In the genomic region with DNA sequence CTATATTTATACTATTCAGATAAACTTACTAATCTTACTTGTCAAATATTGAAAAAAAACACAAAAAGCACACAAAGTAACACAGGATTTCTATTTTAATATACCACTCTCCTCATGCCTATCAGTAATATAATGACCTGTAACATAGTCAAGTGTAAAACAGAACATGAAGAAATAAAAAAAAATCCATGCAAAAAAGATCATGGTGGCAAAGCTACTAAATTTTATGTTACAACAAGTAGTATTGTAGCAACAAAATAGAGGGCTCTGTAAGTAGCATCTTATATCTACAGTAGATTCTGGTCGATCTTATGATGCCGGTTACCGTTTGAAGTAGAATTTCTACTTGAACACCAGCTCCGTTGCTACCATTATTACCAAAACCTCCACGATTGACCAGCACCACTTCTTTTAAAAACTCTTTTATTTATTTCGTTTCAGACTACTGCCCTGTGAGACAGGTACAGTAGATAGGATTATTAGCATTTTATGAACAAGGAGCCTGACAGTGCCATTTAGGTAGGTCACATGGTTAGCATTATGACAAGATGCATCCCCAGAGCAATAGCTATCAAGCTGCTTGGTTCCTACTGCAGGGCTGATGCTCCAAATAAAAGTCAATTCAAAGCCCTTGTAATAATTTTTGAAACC, we compare ENCODE assay signal across 11 cellular contexts. TPM values are rescaled to one million over a fixed set of nuclear protein-coding genes. Genes with fewer than 3 reads are reported as not detected.
DNase-seq lines count a peak whose midpoint lies in the region; ATAC-seq and TF ChIP-seq lines count a peak whose summit lies in the region.
"Had no signal": no experiment of that assay in that cellular context is flagged by ENCODE, and none has a peak within 500 bp of the region (broad histone marks: within the 10 kb centered on the region; RNA-seq: fewer than 3 reads in every experiment).

No MANE protein-coding gene starts in this region.

- peak overlapping the region; percentile 96 for H3K9ac ChIP-seq in adipocyte (ENCODE audit: low read length)

- H3K4me3 ChIP-seq in adipocyte (ENCODE audit: low read length) (peak overlapping the region; percentile 84), lower lobe of right lung (peak overlapping the region; percentile 47), thoracic aorta (peak overlapping the region; percentile 77)

- ATAC-seq in lower lobe of right lung = no peak
- ATAC-seq in thoracic aorta (ENCODE audit: insufficient number of reproducible peaks, low FRiP score, low read depth) = no peak
- ATAC-seq in HG03196 (IDR thresholded peaks at IDR 0.05; ENCODE audit: unreplicated experiment) = no peak
- ATAC-seq: activated CD4-positive, alpha-beta T cell treated with anti-CD3 and anti-CD28 coated beads for 36 hours had no signal

- H3K4me1 ChIP-seq in adipocyte (ENCODE audit: control insufficient read depth, insufficient read depth, low read length) = peaks cover 39% of the 10 kb centered on the region
- peaks cover 41% of the 10 kb centered on the region for H3K4me1 ChIP-seq in lower lobe of right lung
- H3K4me1 ChIP-seq in thoracic aorta (ENCODE audit: control insufficient read depth in 1 of 2, low read depth in 2 of 2) = peaks cover 19 to 35% of the 10 kb centered on the region in 2 donors

- H3K27ac ChIP-seq in lower lobe of right lung (peak overlapping the region; percentile 75), thoracic aorta (peak overlapping the region; percentile 83 to 85)

- no peaks in the 10 kb centered on the region for H3K27me3 ChIP-seq in adipocyte (replicated peaks; ENCODE audit: control insufficient read depth, insufficient read depth, low read length)
- no peaks in the 10 kb centered on the region for H3K27me3 ChIP-seq in lower lobe of right lung (ENCODE audit: low read depth)
- no peaks in the 10 kb centered on the region for H3K27me3 ChIP-seq in thoracic aorta (replicated peaks; ENCODE audit: insufficient read depth)

- TF ChIP-seq CTCF in lower lobe of right lung (IDR thresholded peaks at IDR 0.05) (no peak), thoracic aorta (IDR thresholded peaks at IDR 0.05) (no peak)

- H3K36me3 ChIP-seq in adipocyte (ENCODE audit: control insufficient read depth, insufficient read depth, low read length, severe bottlenecking) (no peaks in the 10 kb centered on the region), lower lobe of right lung (no peaks in the 10 kb centered on the region), thoracic aorta (no peaks in the 10 kb centered on the region)

- H3K9me3 ChIP-seq in adipocyte (ENCODE audit: control insufficient read depth, low read length) = no peaks in the 10 kb centered on the region
- no peaks in the 10 kb centered on the region for H3K9me3 ChIP-seq in lower lobe of right lung
- H3K9me3 ChIP-seq in thoracic aorta = no peaks in the 10 kb centered on the region

- peak; percentile 60 for DNase-seq in HCEC 1CT
- no peak for DNase-seq in adipocyte (ENCODE audit: low read depth)
- DNase-seq in lower lobe of right lung = no peak
- DNase-seq in thoracic aorta (ENCODE audit: low spot score) = no peak
- no peak for DNase-seq in activated gamma-delta T cell treated with Interleukin-2 at 50 U/mL for 16 hours
- no peak for DNase-seq in NCI-H345 (lab: John Stamatoyannopoulos, UW)
- DNase-seq: activated CD4-positive, alpha-beta T cell treated with anti-CD3 and anti-CD28 coated beads for 36 hours; activated gamma-delta T cell; DND-41; stimulated activated naive CD4-positive, alpha-beta T cell had no signal

- intact Hi-C loops in lower lobe of right lung (cut with DNase I) = loop anchor here (10.0 kb wide), 1 partner anchor 84 kb away; no protein-coding TSS in a partner anchor

RNA-seq across cellular contexts. Expression of a gene that starts 2.1 kb away (rescaled TPM):
- total RNA-seq in lower lobe of right lung (38.6 TPM), thoracic aorta (100 to 1,000 TPM in 1 of 2 donors, 10 to 100 TPM in 1; 77.4 to 126 TPM)
- total RNA-seq: activated CD4-positive, alpha-beta T cell treated with anti-CD3 and anti-CD28 coated beads for 36 hours had no signal

RNA-seq across cellular contexts. Expression of a gene that starts 40.0 kb away (rescaled TPM):
- total RNA-seq in lower lobe of right lung (21.5 TPM), thoracic aorta (10 to 100 TPM; 12.3 to 21.2 TPM)
